18 cellular contexts compared by ENCODE assay signal in the genomic region with DNA sequence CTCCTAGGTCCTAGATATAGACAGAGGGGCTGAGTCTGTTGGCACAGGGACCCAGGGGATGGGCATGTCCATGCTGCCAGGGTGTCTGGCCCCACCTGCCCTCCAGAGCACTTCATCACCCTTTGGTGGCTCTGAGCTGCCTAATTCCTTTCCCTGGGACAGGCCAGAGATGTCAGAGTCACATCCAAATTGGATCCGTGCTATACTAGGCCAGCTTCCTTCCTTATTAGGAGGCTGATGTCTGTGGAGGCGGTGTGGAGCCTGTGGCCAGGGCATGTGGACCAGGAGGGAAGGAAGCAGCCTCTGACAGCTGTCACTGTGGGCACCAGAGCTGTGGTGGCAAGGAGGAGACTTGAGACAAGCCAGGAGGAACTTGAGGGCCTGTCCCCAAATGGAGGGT.
DNase-seq lines count a peak whose midpoint lies in the region; ATAC-seq and TF ChIP-seq lines count a peak whose summit lies in the region.
"Had no signal": no experiment of that assay in that cellular context is flagged by ENCODE, and none has a peak within 500 bp of the region (broad histone marks: within the 10 kb centered on the region; RNA-seq: fewer than 3 reads in every experiment).

No MANE protein-coding gene starts in this region.

- no peak overlapping the region for H3K4me3 ChIP-seq in HCT116 (replicated peaks in 1 of 2; ENCODE audit: low read depth in 1 of 2, low read length in 2 of 2)
- no peak overlapping the region for H3K4me3 ChIP-seq in coronary artery
- H3K4me3 ChIP-seq in suprapubic skin = no peak overlapping the region

- H3K9ac ChIP-seq in HCT116 (ENCODE audit: low read length) = no peak overlapping the region

- TF ChIP-seq CTCF in HCT116 (IDR thresholded peaks at IDR 0.05 in 2 of 3, conservative IDR thresholded peaks at IDR 0.05 in 1 of 3; ENCODE audit: borderline replicate concordance in 1 of 3, insufficient read depth in 1 of 3, low read depth in 2 of 3, low read length in 2 of 3) = no peak
- no peak for TF ChIP-seq CTCF in coronary artery (IDR thresholded peaks at IDR 0.05)
- TF ChIP-seq CTCF in suprapubic skin (IDR thresholded peaks at IDR 0.05) = no peak

- H4K20me1 ChIP-seq in HCT116 (ENCODE audit: insufficient read depth) = no peaks in the 10 kb centered on the region

- RAD21 ChIA-PET in HCT116 (lab: Charles Lee; ENCODE audit: low non-redundant PET in 1 of 2, low total read pairs in 2 of 2, uncharacterized antibody in 2 of 2, unreplicated experiment in 2 of 2) = no interaction called here

- H3K9me2 ChIP-seq in HCT116 (ENCODE audit: insufficient read depth) = no peaks in the 10 kb centered on the region

- no peak for TF ChIP-seq RAD21 in HCT116 (IDR thresholded peaks at IDR 0.05; ENCODE audit: low read depth)

- DNase-seq in HCT116 (ENCODE audit: low read depth, low spot score) (no peak), coronary artery (ENCODE audit: low spot score) (no peak), left lobe of liver (ENCODE audit: low spot score) (no peak), suprapubic skin (ENCODE audit: low spot score in 2 of 2) (no peak), HuH-7 (ENCODE audit: low spot score) (no peak), caudate nucleus (lab: John Stamatoyannopoulos, UW) (no peak), OCI-M2 (lab: John Stamatoyannopoulos, UW; ENCODE audit: unreplicated experiment) (no peak)
- no peak for DNase-seq in activated CD8-positive, alpha-beta memory T cell treated with anti-CD3 and anti-CD28 coated beads for 24 hours
- DNase-seq: activated CD4-positive, alpha-beta memory T cell treated with anti-CD3 and anti-CD28 coated beads for 36 hours; activated effector memory CD4-positive, alpha-beta T cell treated with anti-CD3 and anti-CD28 coated beads, Interleukin-2, amount 50 U/mL, for 16 hours; CD4-positive, alpha-beta memory T cell; DND-41; effector memory CD8-positive, alpha-beta T cell; midbrain; NCI-H1694; NCI-H526 had no signal

- POLR2A ChIA-PET in HCT116 (lab: Charles Lee) = no interaction called here

- no peaks in the 10 kb centered on the region for H3K9me3 ChIP-seq in HCT116 (ENCODE audit: control insufficient read depth in 1 of 2, insufficient read depth in 1 of 2, low read depth in 1 of 2, low read length in 2 of 2)
- H3K9me3 ChIP-seq in suprapubic skin = no peaks in the 10 kb centered on the region

- 50% methylated on average over 2 of the region's 2 CpGs for WGBS in suprapubic skin

- ATAC-seq in HCT116 (0 out of 2 replicates have a peak, but pooled peaks have one; percentile 16), left lobe of liver (peak; percentile 23)
- ATAC-seq: effector memory CD8-positive, alpha-beta T cell; SK-N-SH treated with all-trans-retinoic acid at 6 μM for 48 hours; WTC11 had no signal

- no peak for TF ChIP-seq EP300 in suprapubic skin (IDR thresholded peaks at IDR 0.05)

- H3K79me2 ChIP-seq in HCT116 (ENCODE audit: insufficient read depth, low read length) = no peaks in the 10 kb centered on the region

- H3K4me2 ChIP-seq in HCT116 (ENCODE audit: low read length) = no peak overlapping the region

- BruUV-seq in HCT116 (replicated peaks; lab: Mats Ljungman, UMichigan) = no TSS peak

- TF ChIP-seq POLR2A in HCT116 (IDR thresholded peaks at IDR 0.05; ENCODE audit: borderline replicate concordance, extremely low read depth, insufficient read depth, insufficient read length) (no peak), suprapubic skin (IDR thresholded peaks at IDR 0.05) (no peak)

- intact Hi-C loops in HCT116 (cut with micrococcal nuclease) = no loop called here

- no peak overlapping the region for H2AFZ ChIP-seq in HCT116 (ENCODE audit: low read depth, low read length, poor library complexity, severe bottlenecking)

- CTCF ChIA-PET in HCT116 (lab: Charles Lee) = no interaction called here

- H3K36me3 ChIP-seq in HCT116 (ENCODE audit: control insufficient read depth in 1 of 2, insufficient read depth in 2 of 2, low read length in 2 of 2) = no peaks in the 10 kb centered on the region
- no peaks in the 10 kb centered on the region for H3K36me3 ChIP-seq in suprapubic skin

- no peaks in the 10 kb centered on the region for H3K4me1 ChIP-seq in HCT116 (ENCODE audit: control insufficient read depth in 1 of 2, insufficient read depth in 2 of 2, low read length in 2 of 2)
- no peaks in the 10 kb centered on the region for H3K4me1 ChIP-seq in suprapubic skin

- H3K27me3 ChIP-seq in HCT116 (ENCODE audit: insufficient read depth, low read length) = no peaks in the 10 kb centered on the region
- no peaks in the 10 kb centered on the region for H3K27me3 ChIP-seq in suprapubic skin

- H3K27ac ChIP-seq in HCT116 (ENCODE audit: low read depth, low read length) = no peak overlapping the region
- H3K27ac ChIP-seq in coronary artery = peak overlapping the region; percentile 11 to 34
- H3K27ac ChIP-seq in suprapubic skin = peak overlapping the region; percentile 26
- no peak overlapping the region for H3K27ac ChIP-seq in caudate nucleus (ENCODE audit: low read depth, low read length)

TF ChIP-seq in HCT116, 20 proteins besides CTCF, POLR2A, EP300 and RAD21:
- TF ChIP-seq CBX3 (IDR thresholded peaks at IDR 0.05; ENCODE audit: low read depth) (no peak), JUND (IDR thresholded peaks at IDR 0.05) (no peak), ELF1 (IDR thresholded peaks at IDR 0.05; ENCODE audit: borderline replicate concordance, low read depth) (no peak)

Comparison
In these comparisons a context has a peak if more than half of its experiments do, and no peak if none do; other contexts are left out.
1. H3K27ac ChIP-seq: peak in coronary artery (2 of 2) and suprapubic skin (single experiment); none in HCT116 (single experiment) and caudate nucleus (single experiment).